In the genomic region with DNA sequence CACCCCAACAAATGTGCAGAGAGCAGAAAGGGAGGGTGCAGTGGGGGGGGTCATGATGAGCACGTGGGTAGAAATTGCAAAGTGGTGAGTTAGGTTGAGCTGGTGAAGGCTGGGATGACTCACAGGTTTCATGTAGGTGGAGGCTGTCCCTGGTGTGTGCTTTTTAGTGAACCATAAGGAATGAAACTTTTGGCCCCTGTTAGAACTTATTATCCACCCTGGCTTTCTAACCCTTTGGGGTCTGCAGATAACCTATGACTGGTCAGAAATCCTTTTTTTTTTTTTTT, we compare ENCODE assay signal across 8 cellular contexts. TPM values are rescaled to one million over a fixed set of nuclear protein-coding genes. Genes with fewer than 3 reads are reported as not detected.
DNase-seq lines count a peak whose midpoint lies in the region; ATAC-seq and TF ChIP-seq lines count a peak whose summit lies in the region.

No MANE protein-coding gene starts in this region.

- H3K4me1 ChIP-seq in adipocyte (ENCODE audit: control insufficient read depth, insufficient read depth, low read length) (peaks cover 29% of the 10 kb centered on the region), neutrophil (ENCODE audit: control insufficient read depth in 1 of 2, insufficient read depth in 1 of 2, low read depth in 1 of 2, low read length in 1 of 2) (peaks cover 32 to 45% of the 10 kb centered on the region in 2 experiments), OCI-LY7 (ENCODE audit: insufficient read depth, low read length, poor library complexity, severe bottlenecking) (no peaks in the 10 kb centered on the region)

- no peaks in the 10 kb centered on the region for H3K36me3 ChIP-seq in adipocyte (ENCODE audit: control insufficient read depth, insufficient read depth, low read length, severe bottlenecking)
- peaks cover 24% of the 10 kb centered on the region for H3K36me3 ChIP-seq in neutrophil
- H3K36me3 ChIP-seq in OCI-LY7 (ENCODE audit: insufficient read depth, low read length): no peaks in the 10 kb centered on the region

- TF ChIP-seq CTCF in neutrophil (IDR thresholded peaks at IDR 0.05) (no peak), OCI-LY7 (conservative IDR thresholded peaks at IDR 0.05; ENCODE audit: low read length) (no peak)

- no peak overlapping the region for H2AFZ ChIP-seq in OCI-LY7 (ENCODE audit: low read length)

- no peaks in the 10 kb centered on the region for H3K9me3 ChIP-seq in adipocyte (ENCODE audit: control insufficient read depth, low read length)
- no peaks in the 10 kb centered on the region for H3K9me3 ChIP-seq in neutrophil
- H3K9me3 ChIP-seq in OCI-LY7 (ENCODE audit: low read length): no peaks in the 10 kb centered on the region

- intact Hi-C loops in OCI-LY7 (cut with micrococcal nuclease; ENCODE audit: unreplicated experiment): no loop called here

- H4K20me1 ChIP-seq in OCI-LY7 (ENCODE audit: insufficient read depth, low read length): no peaks in the 10 kb centered on the region

- H3K27ac ChIP-seq in neutrophil: peak overlapping the region; percentile 7
- H3K27ac ChIP-seq in OCI-LY7 (ENCODE audit: low read depth, low read length, poor library complexity, severe bottlenecking): no peak overlapping the region

- POLR2A ChIA-PET in OCI-LY7 (lab: Charles Lee): interaction anchor here (0.7 kb wide), 1 partner anchor 20 kb away, joined by 3 read pairs; no protein-coding TSS in a partner anchor

- ATAC-seq in HG03521 (IDR thresholded peaks at IDR 0.05; ENCODE audit: unreplicated experiment): no peak

- DNase-seq in GM03348 (ENCODE audit: low spot score) (peak; percentile 93), M059J (ENCODE audit: low read depth) (peak; percentile 95), adipocyte (ENCODE audit: low read depth) (peak; percentile 74), OCI-LY7 (ENCODE audit: low spot score) (no peak), NCI-H82 (lab: John Stamatoyannopoulos, UW) (no peak), NCI-H1436 (lab: John Stamatoyannopoulos, UW) (no peak)

- H3K79me2 ChIP-seq in OCI-LY7 (ENCODE audit: insufficient read depth, low read depth, low read length): no peaks in the 10 kb centered on the region

- H3K27me3 ChIP-seq in adipocyte (replicated peaks; ENCODE audit: control insufficient read depth, insufficient read depth, low read length): no peaks in the 10 kb centered on the region
- H3K27me3 ChIP-seq in neutrophil: no peaks in the 10 kb centered on the region

- no peak overlapping the region for H3K4me3 ChIP-seq in adipocyte (ENCODE audit: low read length)
- H3K4me3 ChIP-seq in neutrophil (ENCODE audit: low read depth in 1 of 2, low read length in 1 of 2): no peak overlapping the region
- H3K4me3 ChIP-seq in OCI-LY7 (ENCODE audit: low read depth, low read length, poor library complexity, severe bottlenecking): no peak overlapping the region

- BruUV-seq in OCI-LY7 (replicated peaks; lab: Mats Ljungman, UMichigan): no TSS peak

- CTCF ChIA-PET in OCI-LY7 (lab: Charles Lee; ENCODE audit: unreplicated experiment): interaction anchor here (0.6 kb wide), 1 partner anchor 14 kb away, joined by 4 read pairs; no protein-coding TSS in a partner anchor

- H3K9ac ChIP-seq in adipocyte (ENCODE audit: low read length): no peak overlapping the region

- H3K9me2 ChIP-seq in OCI-LY7 (ENCODE audit: insufficient read depth, low read length): no peaks in the 10 kb centered on the region

- H3K4me2 ChIP-seq in OCI-LY7 (ENCODE audit: low read length): no peak overlapping the region

RNA-seq across cellular contexts. Expression of a gene that starts 46.9 kb away (rescaled TPM):
- total RNA-seq in M059J (2014; rRNA removed; shearing (Covaris generic)): 46.8 and 54.3 TPM in 2 replicates
- total RNA-seq in OCI-LY7 (2014; rRNA removed; shearing (Covaris generic)): 4.2 and 4.9 TPM in 2 replicates
- total RNA-seq in OCI-LY7 (2022): 9.2 and 9.7 TPM in 2 replicates

Comparison
In these comparisons a context has a peak if more than half of its experiments do, and no peak if none do; other contexts are left out.
1. DNase-seq: peak in GM03348 (single experiment), M059J (single experiment) and adipocyte (single experiment); none in OCI-LY7 (single experiment), NCI-H82 (single experiment) and NCI-H1436 (single experiment).